In genomic region chr1:46362158-46362557, GRCh38 we compare ENCODE assay signal across 21 cellular contexts.
"Had no signal": no experiment of that assay in that cellular context is flagged by ENCODE, and none has a peak within 500 bp of the region (broad histone marks: within the 10 kb centered on the region; RNA-seq: fewer than 3 reads in every experiment).

No MANE protein-coding gene starts in this region.

- H3K4me1 ChIP-seq: left ventricle myocardium inferior, spleen, upper lobe of right lung had no signal

- H3K4me3 ChIP-seq: left ventricle myocardium inferior, spleen, upper lobe of right lung had no signal

- FAIRE-seq: endometrium had no signal

- H3K27me3 ChIP-seq: spleen, upper lobe of right lung had no signal

- ATAC-seq: natural killer cell treated with Interleukin-12 subunit alpha and Interleukin-12 subunit beta and Interleukin-15 and Interleukin-18, amount 100 ng/mL, for 72 hours; upper lobe of right lung had no signal

- H3K9me3 ChIP-seq: left ventricle myocardium inferior, spleen, upper lobe of right lung had no signal

- H3K27ac ChIP-seq: left ventricle myocardium inferior, spleen, upper lobe of right lung had no signal

- DNase-seq: activated CD4-positive, alpha-beta memory T cell treated with anti-CD3 and anti-CD28 coated beads for 36 hours; activated CD4-positive, alpha-beta T cell treated with anti-CD3 and anti-CD28 coated beads for 4 hours; activated CD4-positive, CD25-positive, alpha-beta regulatory T cell; activated effector memory CD4-positive, alpha-beta T cell treated with Interleukin-2 at 50 U/mL for 16 hours; activated naive CD4-positive, alpha-beta T cell treated with anti-CD3 and anti-CD28 coated beads, Interleukin-2, amount 10 ng/mL, durations not matched to agents 7 days and 5 days; activated T-cell treated with anti-CD3 and anti-CD28 coated beads, Interleukin-2, amount 50 U/mL, for 48 hours; amygdala; effector CD4-positive, alpha-beta T cell; kidney glomerular epithelial cell; left ventricle myocardium inferior; mammary epithelial cell; midbrain; occipital lobe; posterior cingulate gyrus; retina; spleen; stimulated activated CD4-positive, alpha-beta T cell treated with anti-CD3 and anti-CD28 coated beads, Interleukin-4, amount 100 ng/mL, for 24 hours; stimulated activated naive CD4-positive, alpha-beta T cell treated with Interleukin-2 at 50 U/mL for 16 hours; upper lobe of right lung had no signal
